Comparison of ENCODE assay signal across 12 cellular contexts in genomic region chr21:36693144-36694040, GRCh38. TPM values are rescaled to one million over a fixed set of nuclear protein-coding genes. Genes with fewer than 3 reads are reported as not detected.
DNase-seq lines count a peak whose midpoint lies in the region; ATAC-seq and TF ChIP-seq lines count a peak whose summit lies in the region.
"Had no signal": no experiment of that assay in that cellular context is flagged by ENCODE, and none has a peak within 500 bp of the region (broad histone marks: within the 10 kb centered on the region; RNA-seq: fewer than 3 reads in every experiment).

No MANE protein-coding gene starts in this region.

- peak overlapping the region; percentile 36 for H3K27ac Mint-ChIP-seq in T-helper 1 cell treated with Interleukin-12 subunit alpha and Interleukin-12 subunit beta and Interleukin-4 antibody, amounts not matched to agents 30 μg/mL and 1 μg/mL, for 36 hours

- H3K79me2 ChIP-seq in osteoblast (ENCODE audit: insufficient read depth, low read length) (no peaks in the 10 kb centered on the region), PC-9 (ENCODE audit: low read depth) (peaks cover 16% of the 10 kb centered on the region)

- peak overlapping the region; percentile 46 for H3K4me2 ChIP-seq in osteoblast (ENCODE audit: insufficient read depth, low read length)
- H3K4me2 ChIP-seq in PC-9: no peak overlapping the region

- no peaks in the 10 kb centered on the region for H3K36me3 ChIP-seq in MG63
- no peaks in the 10 kb centered on the region for H3K36me3 ChIP-seq in osteoblast (ENCODE audit: insufficient read depth, low read length)
- no peaks in the 10 kb centered on the region for H3K36me3 ChIP-seq in PC-9 (ENCODE audit: low read depth)
- H3K36me3 ChIP-seq: ovary had no signal

- H3K9me3 ChIP-seq in MG63 (no peaks in the 10 kb centered on the region; the same call in 1 of the 2 replicates), osteoblast (ENCODE audit: low read depth, low read length) (no peaks in the 10 kb centered on the region), PC-9 (ENCODE audit: insufficient read depth, low read depth) (no peaks in the 10 kb centered on the region)

- no peaks in the 10 kb centered on the region for H3K4me1 Mint-ChIP-seq in T-helper 1 cell treated with Interleukin-12 subunit alpha and Interleukin-12 subunit beta and Interleukin-4 antibody, amounts not matched to agents 30 μg/mL and 1 μg/mL, for 36 hours (ENCODE audit: low read depth)

- H3F3A ChIP-seq in PC-9 (ENCODE audit: insufficient read depth, low read depth): no peaks in the 10 kb centered on the region

- peaks cover 93% of the 10 kb centered on the region for H3K27me3 Mint-ChIP-seq in T-helper 1 cell treated with Interleukin-12 subunit alpha and Interleukin-12 subunit beta and Interleukin-4 antibody, amounts not matched to agents 30 μg/mL and 1 μg/mL, for 36 hours (ENCODE audit: low read depth)

- H3K4me3 ChIP-seq in MG63 (peak overlapping the region; percentile 25; the same call in 1 of the 2 replicates), osteoblast (ENCODE audit: insufficient read depth, low read length) (peak overlapping the region; percentile 39), PC-9 (no peak overlapping the region)
- H3K4me3 ChIP-seq: ovary had no signal

- H3K27ac ChIP-seq in osteoblast (ENCODE audit: low read depth, low read length) (no peak overlapping the region), PC-9 (no peak overlapping the region)
- H3K27ac ChIP-seq: ovary had no signal

- H3K4me3 Mint-ChIP-seq in T-helper 1 cell treated with Interleukin-12 subunit alpha and Interleukin-12 subunit beta and Interleukin-4 antibody, amounts not matched to agents 30 μg/mL and 1 μg/mL, for 36 hours: no peak overlapping the region

- H3K9me2 ChIP-seq in PC-9 (ENCODE audit: insufficient read depth): no peaks in the 10 kb centered on the region

- H3K9me3 Mint-ChIP-seq in T-helper 1 cell treated with Interleukin-12 subunit alpha and Interleukin-12 subunit beta and Interleukin-4 antibody, amounts not matched to agents 30 μg/mL and 1 μg/mL, for 36 hours: no peaks in the 10 kb centered on the region

- ATAC-seq in esophagus mucosa: peak; percentile 33
- no peak for ATAC-seq in GM18520 (IDR thresholded peaks at IDR 0.05; ENCODE audit: unreplicated experiment)

- POLR2A ChIA-PET in PC-9 (lab: Charles Lee; ENCODE audit: unreplicated experiment): no interaction called here

- H3K27me3 ChIP-seq in MG63 (no peaks in the 10 kb centered on the region), osteoblast (ENCODE audit: insufficient read depth, low read length) (peaks cover 55% of the 10 kb centered on the region), PC-9 (ENCODE audit: insufficient read depth, low read depth) (no peaks in the 10 kb centered on the region)

- H3K4me1 ChIP-seq in osteoblast (ENCODE audit: insufficient read depth, low read length): no peaks in the 10 kb centered on the region
- 0 out of 2 replicates have a peak, but pooled peaks cover 4% of the 10 kb centered on the region for H3K4me1 ChIP-seq in PC-9 (replicated peaks; ENCODE audit: insufficient read depth)

- CTCF ChIA-PET in PC-9 (lab: Charles Lee): interaction anchor here (0.7 kb wide), 1 partner anchor 1796 kb away, joined by 4 read pairs; no protein-coding TSS in a partner anchor

- BruUV-seq in PC-9 (replicated peaks; lab: Mats Ljungman, UMichigan): no TSS peak

- no peak for DNase-seq in T-helper 1 cell
- DNase-seq in MG63: no peak
- DNase-seq in osteoblast (ENCODE audit: insufficient read length, low spot score, missing footprints): peak; percentile 74
- DNase-seq in PC-9: no peak
- no peak for DNase-seq in activated CD4-positive, CD25-positive, alpha-beta regulatory T cell treated with anti-CD3 and anti-CD28 coated beads, Interleukin-2, amount 50 U/mL, for 72 hours
- DNase-seq: amygdala; DMS 273 treated with DMSO at 0.1 percent for 48 hours; ovary; stimulated activated CD4-positive, alpha-beta T cell treated with anti-CD3 and anti-CD28 coated beads, Interleukin-2, amount 100 ng/mL, for 48 hours had no signal

- no peak for TF ChIP-seq CTCF in osteoblast (IDR thresholded peaks at IDR 0.05; ENCODE audit: extremely low read depth, low read depth, low read length)
- TF ChIP-seq CTCF in PC-9 (conservative IDR thresholded peaks at IDR 0.05): no peak

- peaks cover 6% of the 10 kb centered on the region for H3K36me3 Mint-ChIP-seq in T-helper 1 cell treated with Interleukin-12 subunit alpha and Interleukin-12 subunit beta and Interleukin-4 antibody, amounts not matched to agents 30 μg/mL and 1 μg/mL, for 36 hours (ENCODE audit: low read depth)

- H2AFZ ChIP-seq in osteoblast (ENCODE audit: low read length): no peak overlapping the region
- no peak overlapping the region for H2AFZ ChIP-seq in PC-9

- intact Hi-C loops in PC-9 (cut with micrococcal nuclease; ENCODE audit: unreplicated experiment): no loop called here

- H4K20me1 ChIP-seq in osteoblast (ENCODE audit: insufficient read depth, low read length) (no peaks in the 10 kb centered on the region), PC-9 (ENCODE audit: insufficient read depth) (no peaks in the 10 kb centered on the region)

RNA-seq across cellular contexts. Expression of gene SIM2, which starts 5.5 kb away (rescaled TPM):
- 4.4 and 8.0 TPM in 2 replicates for total RNA-seq in MG63 (2014; rRNA removed; shearing (Covaris generic); ENCODE audit: low replicate concordance)
- total RNA-seq in esophagus mucosa: 18.3 TPM
- total RNA-seq in osteoblast: 2.7 and 3.6 TPM in 2 replicates
- 17.9 and 18.5 TPM in 2 replicates for total RNA-seq in PC-9 (2021)
